8 cellular contexts compared by ENCODE assay signal in the genomic region with DNA sequence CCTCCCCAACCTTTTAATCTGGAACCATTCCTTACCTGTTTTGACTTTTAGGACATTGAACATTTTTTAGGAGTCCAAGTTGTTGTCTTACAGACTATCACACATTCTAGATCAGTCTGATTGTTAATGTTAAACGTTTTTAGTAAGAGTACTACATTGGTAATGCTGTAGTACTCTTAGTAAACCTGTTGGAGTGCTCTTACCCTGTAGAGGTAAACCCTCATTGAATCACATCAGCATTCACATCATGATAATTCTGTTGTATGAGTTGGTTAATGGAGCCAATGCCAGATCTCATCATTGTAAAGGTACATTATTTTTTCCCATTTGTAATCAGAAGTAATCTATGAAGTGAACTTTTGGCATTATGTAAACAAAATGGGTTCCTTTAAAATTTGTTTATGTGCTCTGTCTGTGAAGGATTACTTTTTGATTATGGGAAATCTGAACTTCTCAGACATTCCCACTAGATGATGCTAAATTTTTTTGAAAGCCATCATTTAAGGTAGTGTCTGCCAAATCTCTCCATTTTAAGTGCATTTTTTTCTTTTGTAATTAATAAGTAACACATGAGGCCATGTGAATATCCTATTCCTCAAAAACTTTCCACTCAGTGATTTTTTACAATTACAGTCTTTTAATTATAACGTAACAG. TPM values are rescaled to one million over a fixed set of nuclear protein-coding genes. Genes with fewer than 3 reads are reported as not detected.
DNase-seq lines count a peak whose midpoint lies in the region; ATAC-seq, FAIRE-seq and TF ChIP-seq lines count a peak whose summit lies in the region.

No MANE protein-coding gene starts in this region.

- DNase-seq in AG09309 (ENCODE audit: low read depth) (no peak), NCI-H345 (lab: John Stamatoyannopoulos, UW) (peak; percentile 24), bronchial epithelial cell (ENCODE audit: low read depth) (peak; percentile 72), naive B cell (no peak)

- H3K4me3 ChIP-seq in AG09309 (ENCODE audit: control insufficient read depth, low read depth, low read length) (no peak overlapping the region), bronchial epithelial cell (ENCODE audit: low read depth, low read length) (no peak overlapping the region)

- H3K27me3 Mint-ChIP-seq in naive B cell: no peaks in the 10 kb centered on the region

- no peak overlapping the region for H3K4me3 Mint-ChIP-seq in naive B cell

- peaks cover 8 to 13% of the 10 kb centered on the region in 2 donors for H3K36me3 Mint-ChIP-seq in naive B cell

- H3K9me3 Mint-ChIP-seq in naive B cell: no peaks in the 10 kb centered on the region

- FAIRE-seq in bronchial epithelial cell (lab: Jason Lieb, UNC): no peak

- peak; percentile 61 for TF ChIP-seq CTCF in AG09309 (IDR thresholded peaks at IDR 0.05; ENCODE audit: control insufficient read depth, insufficient read depth, low read depth, low read length, missing control alignments)
- peak; percentile 64 for TF ChIP-seq CTCF in bronchial epithelial cell (IDR thresholded peaks at IDR 0.05; ENCODE audit: insufficient read depth, low read length, severe bottlenecking)

- ATAC-seq in GM18498 (IDR thresholded peaks at IDR 0.05; ENCODE audit: unreplicated experiment) (peak; percentile 87), HG02885 (IDR thresholded peaks at IDR 0.05; ENCODE audit: poor library complexity, unreplicated experiment) (peak; percentile 80), naive B cell (ENCODE audit: low read depth in 2 of 2) (peak; percentile 47 to 61), HG03025 (IDR thresholded peaks at IDR 0.05; ENCODE audit: low FRiP score, unreplicated experiment) (no peak), HG03095 (IDR thresholded peaks at IDR 0.05; ENCODE audit: unreplicated experiment) (no peak)

- no peaks in the 10 kb centered on the region for H3K27me3 ChIP-seq in bronchial epithelial cell (ENCODE audit: control insufficient read depth, insufficient read depth, low read length)

- no peak overlapping the region for H3K27ac Mint-ChIP-seq in naive B cell

- H3K4me1 Mint-ChIP-seq in naive B cell: peaks cover 0 to 4% (median 0%) of the 10 kb centered on the region in 3 donors

- no peaks in the 10 kb centered on the region for H3K36me3 ChIP-seq in bronchial epithelial cell (ENCODE audit: control insufficient read depth, insufficient read depth, low read length)

RNA-seq across cellular contexts. Expression of gene VWA8, which starts 55.2 kb away (rescaled TPM):
- total RNA-seq in bronchial epithelial cell: 17.1 and 18.9 TPM in 2 replicates
- 1 to 10 TPM in 5 of 6 donors, under 1 TPM in 1; 0.91 to 6.2 (median 3.5) TPM for polyA plus RNA-seq in naive B cell (ENCODE audit: low read depth in 6 of 6)

Comparison
In these comparisons a context has a peak if more than half of its experiments do, and no peak if none do; other contexts are left out.
1. DNase-seq: peak in NCI-H345 (single experiment) and bronchial epithelial cell (single experiment); none in AG09309 (single experiment) and naive B cell (single experiment).
2. ATAC-seq: peak in GM18498 (single experiment), HG02885 (single experiment) and naive B cell (2 of 2); none in HG03025 (single experiment) and HG03095 (single experiment).